Comparison of ENCODE assay signal across 1 cellular context in genomic region chr2:191001032-191001431, GRCh38.
TF ChIP-seq lines count a peak whose summit lies in the region.

No MANE protein-coding gene starts in this region.

TF ChIP-seq in SK-N-SH, 30 proteins besides CTCF, POLR2A, EP300 and RAD21 (continued from another document):
- no peak for TF ChIP-seq PBX3 (IDR thresholded peaks at IDR 0.05)
- TF ChIP-seq EZH2phosphoT487 (IDR thresholded peaks at IDR 0.05; ENCODE audit: borderline replicate concordance, low read depth) = no peak
- no peak for TF ChIP-seq FOXJ3 (CRISPR knock-in tag; IDR thresholded peaks at IDR 0.05)
- TF ChIP-seq MEF2A (IDR thresholded peaks at IDR 0.05; ENCODE audit: borderline replicate concordance, low read depth) = no peak
- TF ChIP-seq RFX5 (IDR thresholded peaks at IDR 0.05; ENCODE audit: low read length) = no peak
- no peak for TF ChIP-seq NRF1 (IDR thresholded peaks at IDR 0.05; ENCODE audit: low read depth, low read length)
